In genomic region chr9:29212590-29213373, GRCh38 we compare ENCODE assay signal across 9 cellular contexts. TPM values are rescaled to one million over a fixed set of nuclear protein-coding genes. Genes with fewer than 3 reads are reported as not detected.
A peak's percentile ranks its signal among the peaks of the same experiment; 100 is the strongest.
DNase-seq lines count a peak whose midpoint lies in the region; ATAC-seq and TF ChIP-seq lines count a peak whose summit lies in the region.
"Had no signal": no experiment of that assay in that cellular context is flagged by ENCODE, and none has a peak within 500 bp of the region (broad histone marks: within the 10 kb centered on the region; RNA-seq: fewer than 3 reads in every experiment).

No MANE protein-coding gene starts in this region.

- H3K9me3 Mint-ChIP-seq in activated CD4-positive, alpha-beta T cell treated with anti-CD3 and anti-CD28 coated beads for 36 hours (ENCODE audit: low read depth): no peaks in the 10 kb centered on the region

- H3K27ac ChIP-seq in esophagus (ENCODE audit: low read depth in 2 of 2, low read length in 1 of 2) (no peak overlapping the region), parathyroid adenoma (no peak overlapping the region)

- H2AFZ ChIP-seq in parathyroid adenoma: no peak overlapping the region

- H3K9me3 ChIP-seq in esophagus (ENCODE audit: control insufficient read depth in 2 of 2, insufficient read depth in 1 of 2, low read depth in 1 of 2, low read length in 1 of 2) (no peaks in the 10 kb centered on the region), parathyroid adenoma (ENCODE audit: control insufficient read depth, low read length) (no peaks in the 10 kb centered on the region)

- POLR2A ChIA-PET in activated CD4-positive, alpha-beta T cell treated with anti-CD3 and anti-CD28 coated beads for 36 hours (lab: Charles Lee): no interaction called here

- peak overlapping the region; percentile 46 for H3K4me2 ChIP-seq in parathyroid adenoma (ENCODE audit: low read length)

- peaks cover 10% of the 10 kb centered on the region for H3K4me1 Mint-ChIP-seq in activated CD4-positive, alpha-beta T cell treated with anti-CD3 and anti-CD28 coated beads for 36 hours

- CTCF ChIA-PET in activated CD4-positive, alpha-beta T cell treated with anti-CD3 and anti-CD28 coated beads for 36 hours (lab: Charles Lee): no interaction called here

- peaks cover 56% of the 10 kb centered on the region for H3K27me3 Mint-ChIP-seq in activated CD4-positive, alpha-beta T cell treated with anti-CD3 and anti-CD28 coated beads for 36 hours

- peak; percentile 15 for DNase-seq in activated CD4-positive, alpha-beta T cell treated with anti-CD3 and anti-CD28 coated beads for 36 hours
- no peak for DNase-seq in activated CD4-positive, alpha-beta T cell treated with anti-CD3 and anti-CD28 coated beads, Interleukin-2, amount 50 U/mL, for 48 hours
- DNase-seq in NCI-H748 treated with DMSO at 0.1 percent for 48 hours (lab: John Stamatoyannopoulos, UW) (peak; percentile 56), CD1c-positive myeloid dendritic cell (ENCODE audit: extremely low spot score) (no peak), NCI-H2107 treated with DMSO at 0.1 percent for 48 hours (lab: John Stamatoyannopoulos, UW; ENCODE audit: unreplicated experiment) (no peak)
- DNase-seq in activated effector memory CD4-positive, alpha-beta T cell treated with anti-CD3 and anti-CD28 coated beads, Interleukin-2, amount 50 U/mL, for 16 hours: no peak

- no peak overlapping the region for H3K27ac Mint-ChIP-seq in activated CD4-positive, alpha-beta T cell treated with anti-CD3 and anti-CD28 coated beads for 36 hours

- ATAC-seq in activated CD4-positive, alpha-beta T cell treated with anti-CD3 and anti-CD28 coated beads for 36 hours: no peak

- no peak overlapping the region for H3K9ac ChIP-seq in parathyroid adenoma

- WGBS in esophagus, 2 donors: 1 to 3% methylated on average over 33 of the region's 33 CpGs

- no peaks in the 10 kb centered on the region for H3K36me3 Mint-ChIP-seq in activated CD4-positive, alpha-beta T cell treated with anti-CD3 and anti-CD28 coated beads for 36 hours (ENCODE audit: low read depth)

- no peak for TF ChIP-seq CTCF in parathyroid adenoma (IDR thresholded peaks at IDR 0.05)

- peak overlapping the region; percentile 26 for H3K4me3 Mint-ChIP-seq in activated CD4-positive, alpha-beta T cell treated with anti-CD3 and anti-CD28 coated beads for 36 hours

- H3K4me3 ChIP-seq in esophagus (ENCODE audit: low read depth in 1 of 2, low read length in 2 of 2): peak overlapping the region; percentile 41 to 46
- H3K4me3 ChIP-seq in parathyroid adenoma (ENCODE audit: low read depth, low read length): peak overlapping the region; percentile 56

- H3K36me3 ChIP-seq in esophagus (ENCODE audit: control insufficient read depth in 2 of 2, insufficient read depth in 2 of 2, low read length in 1 of 2) (no peaks in the 10 kb centered on the region), parathyroid adenoma (ENCODE audit: control insufficient read depth, insufficient read depth, low read length) (no peaks in the 10 kb centered on the region)

- H3K27me3 ChIP-seq in esophagus (ENCODE audit: control insufficient read depth in 1 of 2, insufficient read depth in 2 of 2, low read length in 2 of 2) (peaks cover 9 to 11% of the 10 kb centered on the region in 2 donors), parathyroid adenoma (ENCODE audit: control insufficient read depth, insufficient read depth, low read length) (no peaks in the 10 kb centered on the region)

- intact Hi-C loops in activated CD4-positive, alpha-beta T cell treated with anti-CD3 and anti-CD28 coated beads for 36 hours (cut with DNase I, micrococcal nuclease): no loop called here

- H3K79me2 ChIP-seq in parathyroid adenoma: no peaks in the 10 kb centered on the region

- H3K4me1 ChIP-seq in esophagus (ENCODE audit: control insufficient read depth in 2 of 2, insufficient read depth in 2 of 2, low read length in 1 of 2) (peaks cover 7 to 11% of the 10 kb centered on the region in 2 donors), parathyroid adenoma (no peaks in the 10 kb centered on the region)

RNA-seq across cellular contexts. Expression of gene LINGO2, which starts 0.6 kb away (rescaled TPM):
- total RNA-seq in activated CD4-positive, alpha-beta T cell treated with anti-CD3 and anti-CD28 coated beads for 36 hours: not detected
- under 1 TPM; 0.01 to 0.06 TPM for polyA plus RNA-seq in esophagus
- total RNA-seq: Daoy had no signal

Comparison
In these comparisons a context has a peak if more than half of its experiments do, and no peak if none do; other contexts are left out.
1. DNase-seq: peak in activated CD4-positive, alpha-beta T cell treated with anti-CD3 and anti-CD28 coated beads for 36 hours (single experiment) and NCI-H748 treated with DMSO at 0.1 percent for 48 hours (single experiment); none in activated CD4-positive, alpha-beta T cell treated with anti-CD3 and anti-CD28 coated beads, Interleukin-2, amount 50 U/mL, for 48 hours (0 of 2), CD1c-positive myeloid dendritic cell (single experiment), activated effector memory CD4-positive, alpha-beta T cell treated with anti-CD3 and anti-CD28 coated beads, Interleukin-2, amount 50 U/mL, for 16 hours (single experiment) and NCI-H2107 treated with DMSO at 0.1 percent for 48 hours (single experiment).